8 cellular contexts compared by ENCODE assay signal in the genomic region with DNA sequence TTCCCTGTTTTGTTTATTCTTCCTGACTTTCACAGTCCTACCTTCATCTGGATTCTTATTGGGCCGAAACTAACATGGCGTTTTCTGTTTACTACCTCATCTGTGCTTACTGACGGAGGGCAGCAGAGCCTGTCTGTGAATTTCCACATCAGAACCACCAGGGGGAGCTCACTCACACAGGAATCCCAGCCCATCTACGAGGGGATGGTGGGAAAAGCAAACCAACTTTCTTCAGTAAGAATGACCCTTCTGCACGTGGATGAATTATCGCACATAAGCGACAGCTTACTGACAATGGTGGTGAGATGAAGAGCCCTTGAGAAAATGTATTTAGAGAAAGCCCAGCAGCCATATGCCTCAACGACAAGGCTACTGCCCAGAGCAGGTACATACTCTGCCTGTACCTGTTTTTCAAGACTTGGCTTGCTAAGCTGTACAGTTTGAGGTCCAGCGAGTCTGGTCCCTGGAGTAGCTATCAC. TPM values are rescaled to one million over a fixed set of nuclear protein-coding genes. Genes with fewer than 3 reads are reported as not detected.
DNase-seq lines count a peak whose midpoint lies in the region; ATAC-seq and TF ChIP-seq lines count a peak whose summit lies in the region.

No MANE protein-coding gene starts in this region.

- no peaks in the 10 kb centered on the region for H3K4me1 Mint-ChIP-seq in activated CD8-positive, alpha-beta T cell treated with anti-CD3 and anti-CD28 coated beads for 36 hours (ENCODE audit: low read depth)

- CTCF ChIA-PET in activated CD8-positive, alpha-beta T cell treated with anti-CD3 and anti-CD28 coated beads for 36 hours (lab: Charles Lee), result interaction anchor here (0.7 to 5.2 kb wide), 59 partner anchors 8 to 354 kb away, joined by 3 to 89 read pairs (median 6); no protein-coding TSS in a partner anchor

- no peaks in the 10 kb centered on the region for H3K9me3 Mint-ChIP-seq in activated CD8-positive, alpha-beta T cell treated with anti-CD3 and anti-CD28 coated beads for 36 hours

- POLR2A ChIA-PET in activated CD8-positive, alpha-beta T cell treated with anti-CD3 and anti-CD28 coated beads for 36 hours (lab: Charles Lee), result interaction anchor here (0.7 to 0.8 kb wide), 2 partner anchors 18 to 54 kb away, joined by 3 to 4 read pairs; no protein-coding TSS in a partner anchor

- ATAC-seq in HG03565 (IDR thresholded peaks at IDR 0.05; ENCODE audit: unreplicated experiment), result peak; percentile 56
- ATAC-seq in activated CD8-positive, alpha-beta T cell treated with anti-CD3 and anti-CD28 coated beads for 36 hours, result peak; percentile 95

- H3K4me3 Mint-ChIP-seq in activated CD8-positive, alpha-beta T cell treated with anti-CD3 and anti-CD28 coated beads for 36 hours, result no peak overlapping the region

- H3K27ac Mint-ChIP-seq in activated CD8-positive, alpha-beta T cell treated with anti-CD3 and anti-CD28 coated beads for 36 hours, result no peak overlapping the region

- H3K36me3 Mint-ChIP-seq in activated CD8-positive, alpha-beta T cell treated with anti-CD3 and anti-CD28 coated beads for 36 hours (ENCODE audit: low read depth), result peaks cover 10% of the 10 kb centered on the region

- peak; percentile 64 for DNase-seq in NCI-H1436 (lab: John Stamatoyannopoulos, UW)
- DNase-seq in NCI-H1436 treated with DMSO at 0.1 percent for 48 hours (lab: John Stamatoyannopoulos, UW), result no peak
- DNase-seq in NCI-H82 (lab: John Stamatoyannopoulos, UW), result peak; percentile 76
- peak; percentile 66 for DNase-seq in activated CD8-positive, alpha-beta T cell treated with anti-CD3 and anti-CD28 coated beads for 36 hours
- DNase-seq in effector CD8-positive, alpha-beta T cell (lab: John Stamatoyannopoulos, UW), result peak; percentile 28
- DNase-seq in medulla oblongata (ENCODE audit: extremely low spot score), result peak; percentile 85
- DNase-seq in stimulated activated CD8-positive, alpha-beta memory T cell treated with anti-CD3 and anti-CD28 coated beads, Interleukin-2, amount 100 ng/mL, for 1 hour (ENCODE audit: low read depth in 2 of 2), result peak; percentile 37

- intact Hi-C loops in activated CD8-positive, alpha-beta T cell treated with anti-CD3 and anti-CD28 coated beads for 36 hours (cut with micrococcal nuclease), result loop anchor here (1.0 to 10.0 kb wide), 2 partner anchors 41 to 350 kb away; no protein-coding TSS in a partner anchor

- TF ChIP-seq CTCF in activated CD8-positive, alpha-beta T cell treated with anti-CD3 and anti-CD28 coated beads for 36 hours (IDR thresholded peaks at IDR 0.05), result peak; percentile 97

- no peaks in the 10 kb centered on the region for H3K27me3 Mint-ChIP-seq in activated CD8-positive, alpha-beta T cell treated with anti-CD3 and anti-CD28 coated beads for 36 hours

RNA-seq across cellular contexts. Expression of gene LARGE2, which starts 42.5 kb away (rescaled TPM):
- 1 to 10 TPM in 1 of 2 experiments, under 1 TPM in 1; 0.70 to 1.1 TPM for total RNA-seq in activated CD8-positive, alpha-beta T cell treated with anti-CD3 and anti-CD28 coated beads for 36 hours

RNA-seq across cellular contexts. Expression of gene PEX16, which starts 47.3 kb away (rescaled TPM):
- 10 to 100 TPM; 34.4 to 35.2 TPM for total RNA-seq in activated CD8-positive, alpha-beta T cell treated with anti-CD3 and anti-CD28 coated beads for 36 hours

RNA-seq across cellular contexts. Expression of gene FREY1, which starts 57.9 kb away (rescaled TPM):
- under 1 TPM; 0.43 to 0.72 TPM for total RNA-seq in activated CD8-positive, alpha-beta T cell treated with anti-CD3 and anti-CD28 coated beads for 36 hours
